In genomic region chr5:56950626-56951130, GRCh38 we compare ENCODE assay signal across 8 cellular contexts. TPM values are rescaled to one million over a fixed set of nuclear protein-coding genes. Genes with fewer than 3 reads are reported as not detected.
DNase-seq lines count a peak whose midpoint lies in the region; ATAC-seq, FAIRE-seq and TF ChIP-seq lines count a peak whose summit lies in the region.

No MANE protein-coding gene starts in this region.

- TF ChIP-seq CTCF in AG10803 (conservative IDR thresholded peaks at IDR 0.05; ENCODE audit: low read length) (no peak), adrenal gland (IDR thresholded peaks at IDR 0.05) (no peak), heart left ventricle (IDR thresholded peaks at IDR 0.05) (peak in 1 of 12 donors; percentile 11), parathyroid adenoma (IDR thresholded peaks at IDR 0.05) (no peak)

- intact Hi-C loops in adrenal gland (cut with DNase I): loop anchor here in 1 of 2 donors (10.0 kb wide), 1 partner anchor 274 kb away; no protein-coding TSS in a partner anchor
- intact Hi-C loops in heart left ventricle (cut with DNase I): loop anchor here in 6 of 10 donors (1.0 to 5.0 kb wide), 6 partner anchors 38 to 270 kb away; partner anchors contain the start of genes GPBP1 (in 1 of the 6) and SETD9 (in 1 of the 6)

- H2AFZ ChIP-seq in parathyroid adenoma: peak overlapping the region; percentile 82

- H3K79me2 ChIP-seq in parathyroid adenoma: peaks cover 13% of the 10 kb centered on the region

- peak overlapping the region; percentile 89 for H3K4me2 ChIP-seq in parathyroid adenoma (ENCODE audit: low read length)

- peak; percentile 70 for DNase-seq in AG10803 (ENCODE audit: low read depth)
- DNase-seq in T follicular helper cell (ENCODE audit: low read depth): peak; percentile 19
- DNase-seq in adrenal gland: peak; percentile 53 to 76 (median 60)
- DNase-seq in heart left ventricle: peak; percentile 68 to 80 (median 75)
- DNase-seq in urothelium cell line (ENCODE audit: low spot score): peak; percentile 80

- H3K36me3 ChIP-seq in adrenal gland (replicated peaks in 1 of 2) (peaks cover 0 to 6% of the 10 kb centered on the region in 2 donors), heart left ventricle (peaks cover 0 to 39% (median 27%) of the 10 kb centered on the region in 9 donors), parathyroid adenoma (ENCODE audit: control insufficient read depth, insufficient read depth, low read length) (no peaks in the 10 kb centered on the region)

- H3K4me3 ChIP-seq in AG10803 (ENCODE audit: low read length) (peak overlapping the region; percentile 75), adrenal gland (peak overlapping the region in 3 of 4 donors; percentile 4 to 98 (median 58)), heart left ventricle (peak overlapping the region; percentile 73 to 97 (median 88)), parathyroid adenoma (ENCODE audit: low read depth, low read length) (peak overlapping the region; percentile 72)

- ATAC-seq in GM19035 (IDR thresholded peaks at IDR 0.05; ENCODE audit: unreplicated experiment) (peak; percentile 49), HG03469 (IDR thresholded peaks at IDR 0.05; ENCODE audit: unreplicated experiment) (peak; percentile 29), heart left ventricle (peak; percentile 73 to 86 (median 78))

- FAIRE-seq in urothelium cell line (lab: Jason Lieb, UNC): no peak

- no peaks in the 10 kb centered on the region for H3K27me3 ChIP-seq in adrenal gland
- peaks cover 0 to 12% (median 0%) of the 10 kb centered on the region in 9 donors for H3K27me3 ChIP-seq in heart left ventricle
- no peaks in the 10 kb centered on the region for H3K27me3 ChIP-seq in parathyroid adenoma (ENCODE audit: control insufficient read depth, insufficient read depth, low read length)

- TF ChIP-seq POLR2A in adrenal gland (IDR thresholded peaks at IDR 0.05): peak in 1 of 2 donors; percentile 32
- TF ChIP-seq POLR2A in heart left ventricle (IDR thresholded peaks at IDR 0.05): no peak

- H3K4me1 ChIP-seq in adrenal gland (replicated peaks in 1 of 2) (peaks cover 5 to 13% of the 10 kb centered on the region in 2 donors), heart left ventricle (peaks cover 0 to 24% (median 16%) of the 10 kb centered on the region in 12 donors), parathyroid adenoma (peaks cover 5% of the 10 kb centered on the region)

- H3K27ac ChIP-seq in adrenal gland (peak overlapping the region in 4 of 5 donors; percentile 79 to 96 (median 83)), heart left ventricle (peak overlapping the region; percentile 67 to 93 (median 84)), parathyroid adenoma (no peak overlapping the region)

- peak overlapping the region; percentile 74 for H3K9ac ChIP-seq in parathyroid adenoma

- H3K9me3 ChIP-seq in adrenal gland (replicated peaks in 1 of 3): no peaks in the 10 kb centered on the region
- no peaks in the 10 kb centered on the region for H3K9me3 ChIP-seq in heart left ventricle
- no peaks in the 10 kb centered on the region for H3K9me3 ChIP-seq in parathyroid adenoma (ENCODE audit: control insufficient read depth, low read length)

- WGBS in adrenal gland, 4 donors: 0 to 2% (median 1%) methylated on average over 16 to 34 of the region's 34 CpGs
- WGBS in heart left ventricle, 4 donors: 0 to 1% (median 0%) methylated on average over 29 to 34 of the region's 34 CpGs

RNA-seq across cellular contexts. Expression of gene MIER3, which starts 1.2 kb away (rescaled TPM):
- total RNA-seq in adrenal gland: 10 to 100 TPM; 11.2 to 24.5 (median 19.5) TPM
- 10 to 100 TPM in 1 of 3 donors, 1 to 10 TPM in 2; 5.1 to 16.4 (median 7.8) TPM for polyA plus RNA-seq in adrenal gland
- 10 to 100 TPM in 6 of 9 donors, 1 to 10 TPM in 3; 9.3 to 15.5 (median 10.8) TPM for total RNA-seq in heart left ventricle
- polyA plus RNA-seq in heart left ventricle: 1 to 10 TPM; 3.9 to 5.4 TPM

RNA-seq across cellular contexts. Expression of gene SETD9, which starts 41.3 kb away (rescaled TPM):
- total RNA-seq in adrenal gland: 10 to 100 TPM in 4 of 8 donors, 1 to 10 TPM in 3, not detected in 1; 3.5 to 21.0 (median 10.1) TPM
- polyA plus RNA-seq in adrenal gland: 10 to 100 TPM in 1 of 3 donors, 1 to 10 TPM in 2; 4.2 to 11.6 (median 8.2) TPM
- total RNA-seq in heart left ventricle: 10 to 100 TPM in 7 of 9 donors, 1 to 10 TPM in 2; 8.6 to 21.0 (median 14.0) TPM
- polyA plus RNA-seq in heart left ventricle: 10 to 100 TPM in 1 of 2 donors, 1 to 10 TPM in 1; 6.5 to 12.1 TPM

Comparison
In these comparisons a context has a peak if more than half of its experiments do, and no peak if none do; other contexts are left out.
1. DNase-seq: peak in every context shown above with its lines; median percentile 80 in urothelium cell line; 75 in heart left ventricle; 70 in AG10803; 60 in adrenal gland; 19 in T follicular helper cell.